In genomic region chr14:100188392-100189030, GRCh38 we compare ENCODE assay signal across 23 cellular contexts. TPM values are rescaled to one million over a fixed set of nuclear protein-coding genes. Genes with fewer than 3 reads are reported as not detected.
DNase-seq lines count a peak whose midpoint lies in the region; ATAC-seq and TF ChIP-seq lines count a peak whose summit lies in the region.
"Had no signal": no experiment of that assay in that cellular context is flagged by ENCODE, and none has a peak within 500 bp of the region (broad histone marks: within the 10 kb centered on the region; RNA-seq: fewer than 3 reads in every experiment).

No MANE protein-coding gene starts in this region.

- TF ChIP-seq POLR2A in Peyer's patch (IDR thresholded peaks at IDR 0.05): peak in 1 of 2 donors; percentile 11

- H3K4me3 Mint-ChIP-seq in CD8-positive, alpha-beta memory T cell: peak overlapping the region in 1 of 7 donors; percentile 1
- H3K4me3 Mint-ChIP-seq: CD14-positive monocyte; CD4-positive, alpha-beta T cell; GM23338 had no signal

- intact Hi-C loops in left colon (cut with DNase I, micrococcal nuclease): no loop called here

- H3K27ac Mint-ChIP-seq in CD8-positive, alpha-beta memory T cell: no peak overlapping the region
- H3K27ac Mint-ChIP-seq: CD4-positive, alpha-beta T cell; GM23338 had no signal

- H3K4me1 ChIP-seq in Peyer's patch (peaks cover 5 to 29% (median 10%) of the 10 kb centered on the region in 4 donors), osteoblast (ENCODE audit: insufficient read depth, low read length) (peaks cover 12% of the 10 kb centered on the region)
- H3K4me1 ChIP-seq in CD8-positive, alpha-beta memory T cell (ENCODE audit: insufficient read depth, low read length): peaks cover 11% of the 10 kb centered on the region

- DNase-seq in GM10266 (ENCODE audit: extremely low spot score): peak; percentile 7
- DNase-seq in Peyer's patch: peak in 2 of 3 donors; percentile 60 to 66
- DNase-seq in left colon: no peak
- DNase-seq in osteoblast (ENCODE audit: insufficient read length, low spot score, missing footprints): peak; percentile 17
- DNase-seq in CD8-positive, alpha-beta memory T cell: no peak
- DNase-seq in GF-D8 (lab: John Stamatoyannopoulos, UW): no peak
- DNase-seq in activated T-cell treated with anti-CD3 and anti-CD28 coated beads, Interleukin-2, amount 50 U/mL, for 1 hour: no peak
- DNase-seq: 8988T; ACHN; AML-193; BE2C; Calu3; CD4-positive, alpha-beta T cell; COR-L47; DMS53; DMS79 treated with DMSO at 0.1 percent for 48 hours had no signal

- H3K27me3 ChIP-seq in Peyer's patch (no peaks in the 10 kb centered on the region), osteoblast (ENCODE audit: insufficient read depth, low read length) (no peaks in the 10 kb centered on the region)
- no peaks in the 10 kb centered on the region for H3K27me3 ChIP-seq in CD8-positive, alpha-beta memory T cell (ENCODE audit: insufficient read depth, low read length, poor library complexity, severe bottlenecking)
- H3K27me3 ChIP-seq: BE2C; BLaER1 treated with 17β-estradiol and CSF1 and Interleukin-3, amounts not matched to agents 10 nM and 100 nM had no signal

- TF ChIP-seq CTCF in GM10266 (IDR thresholded peaks at IDR 0.05; ENCODE audit: control insufficient read depth, insufficient read depth, low read depth, missing control alignments) (no peak), Peyer's patch (IDR thresholded peaks at IDR 0.05) (no peak), osteoblast (IDR thresholded peaks at IDR 0.05; ENCODE audit: extremely low read depth, low read depth, low read length) (no peak)

- no peaks in the 10 kb centered on the region for H3K9me3 ChIP-seq in Peyer's patch
- H3K9me3 ChIP-seq in osteoblast (ENCODE audit: low read depth, low read length): no peaks in the 10 kb centered on the region
- no peaks in the 10 kb centered on the region for H3K9me3 ChIP-seq in CD8-positive, alpha-beta memory T cell (ENCODE audit: low read length)
- H3K9me3 ChIP-seq: A549, BE2C, HAP-1 had no signal

- H3K27ac ChIP-seq in Peyer's patch (peak overlapping the region in 3 of 4 donors; percentile 49 to 86 (median 82)), osteoblast (ENCODE audit: low read depth, low read length) (no peak overlapping the region)
- H3K27ac ChIP-seq in CD8-positive, alpha-beta memory T cell (ENCODE audit: low read depth, low read length): no peak overlapping the region
- H3K27ac ChIP-seq: BLaER1 treated with 17β-estradiol and CSF1 and Interleukin-3, amounts not matched to agents 10 nM and 100 nM had no signal

- no peaks in the 10 kb centered on the region for H3K36me3 Mint-ChIP-seq in CD8-positive, alpha-beta memory T cell
- H3K36me3 Mint-ChIP-seq: CD14-positive monocyte had no signal

- no peaks in the 10 kb centered on the region for H4K20me1 ChIP-seq in osteoblast (ENCODE audit: insufficient read depth, low read length)
- H4K20me1 ChIP-seq: BLaER1 treated with 17β-estradiol and CSF1 and Interleukin-3, amounts not matched to agents 10 nM and 100 nM had no signal

- H3K4me3 ChIP-seq in Peyer's patch (no peak overlapping the region), osteoblast (ENCODE audit: insufficient read depth, low read length) (no peak overlapping the region)
- H3K4me3 ChIP-seq in CD8-positive, alpha-beta memory T cell (ENCODE audit: low read length): no peak overlapping the region
- H3K4me3 ChIP-seq: A549; BLaER1 treated with 17β-estradiol and CSF1 and Interleukin-3, amounts not matched to agents 10 nM and 100 nM; GM12878; GM23338; HAP-1 had no signal

- CTCF ChIA-PET in CD8-positive, alpha-beta memory T cell (lab: Charles Lee): interaction anchor here (0.6 to 1.0 kb wide), 3 partner anchors 84 to 213 kb away, joined by 3 read pairs; no protein-coding TSS in a partner anchor

- ATAC-seq in left colon (peak; percentile 12), SK-N-SH treated with all-trans-retinoic acid at 6 μM for 48 hours (no peak)
- ATAC-seq: A549, GM12878, GM23338 had no signal

- no peak overlapping the region for H3K4me2 ChIP-seq in osteoblast (ENCODE audit: insufficient read depth, low read length)
- H3K4me2 ChIP-seq: A549; BLaER1 treated with 17β-estradiol and CSF1 and Interleukin-3, amounts not matched to agents 10 nM and 100 nM; GM23338 had no signal

- H3K9me3 Mint-ChIP-seq in CD8-positive, alpha-beta memory T cell: no peaks in the 10 kb centered on the region
- H3K9me3 Mint-ChIP-seq: CD4-positive, alpha-beta T cell had no signal

- H3K27me3 Mint-ChIP-seq in CD8-positive, alpha-beta memory T cell: peaks cover 0 to 2% of the 10 kb centered on the region in 2 donors
- H3K27me3 Mint-ChIP-seq: CD4-positive, alpha-beta T cell had no signal

- no peaks in the 10 kb centered on the region for H3K79me2 ChIP-seq in osteoblast (ENCODE audit: insufficient read depth, low read length)

- H3K4me1 Mint-ChIP-seq in CD8-positive, alpha-beta memory T cell: peaks cover 5 to 6% (median 5%) of the 10 kb centered on the region in 3 donors

- POLR2A ChIA-PET in CD8-positive, alpha-beta memory T cell (lab: Charles Lee): no interaction called here

- no peaks in the 10 kb centered on the region for H3K36me3 ChIP-seq in Peyer's patch
- no peaks in the 10 kb centered on the region for H3K36me3 ChIP-seq in osteoblast (ENCODE audit: insufficient read depth, low read length)
- no peaks in the 10 kb centered on the region for H3K36me3 ChIP-seq in CD8-positive, alpha-beta memory T cell (ENCODE audit: insufficient read depth, low read length)
- H3K36me3 ChIP-seq: BE2C; BLaER1 treated with 17β-estradiol and CSF1 and Interleukin-3, amounts not matched to agents 10 nM and 100 nM; HAP-1 had no signal

- no peak overlapping the region for H2AFZ ChIP-seq in osteoblast (ENCODE audit: low read length)
- H2AFZ ChIP-seq: GM23338 had no signal

TF ChIP-seq in SK-N-SH treated with all-trans-retinoic acid at 6 μM for 48 hours, 23 proteins besides CTCF, POLR2A, EP300 and RAD21 (continues in another document):
- no peak for TF ChIP-seq PPARA (CRISPR knock-in tag; IDR thresholded peaks at IDR 0.05; ENCODE audit: borderline replicate concordance)
- TF ChIP-seq BACH2 (CRISPR knock-in tag; IDR thresholded peaks at IDR 0.05; ENCODE audit: borderline replicate concordance): no peak
- TF ChIP-seq, protein P1, sequence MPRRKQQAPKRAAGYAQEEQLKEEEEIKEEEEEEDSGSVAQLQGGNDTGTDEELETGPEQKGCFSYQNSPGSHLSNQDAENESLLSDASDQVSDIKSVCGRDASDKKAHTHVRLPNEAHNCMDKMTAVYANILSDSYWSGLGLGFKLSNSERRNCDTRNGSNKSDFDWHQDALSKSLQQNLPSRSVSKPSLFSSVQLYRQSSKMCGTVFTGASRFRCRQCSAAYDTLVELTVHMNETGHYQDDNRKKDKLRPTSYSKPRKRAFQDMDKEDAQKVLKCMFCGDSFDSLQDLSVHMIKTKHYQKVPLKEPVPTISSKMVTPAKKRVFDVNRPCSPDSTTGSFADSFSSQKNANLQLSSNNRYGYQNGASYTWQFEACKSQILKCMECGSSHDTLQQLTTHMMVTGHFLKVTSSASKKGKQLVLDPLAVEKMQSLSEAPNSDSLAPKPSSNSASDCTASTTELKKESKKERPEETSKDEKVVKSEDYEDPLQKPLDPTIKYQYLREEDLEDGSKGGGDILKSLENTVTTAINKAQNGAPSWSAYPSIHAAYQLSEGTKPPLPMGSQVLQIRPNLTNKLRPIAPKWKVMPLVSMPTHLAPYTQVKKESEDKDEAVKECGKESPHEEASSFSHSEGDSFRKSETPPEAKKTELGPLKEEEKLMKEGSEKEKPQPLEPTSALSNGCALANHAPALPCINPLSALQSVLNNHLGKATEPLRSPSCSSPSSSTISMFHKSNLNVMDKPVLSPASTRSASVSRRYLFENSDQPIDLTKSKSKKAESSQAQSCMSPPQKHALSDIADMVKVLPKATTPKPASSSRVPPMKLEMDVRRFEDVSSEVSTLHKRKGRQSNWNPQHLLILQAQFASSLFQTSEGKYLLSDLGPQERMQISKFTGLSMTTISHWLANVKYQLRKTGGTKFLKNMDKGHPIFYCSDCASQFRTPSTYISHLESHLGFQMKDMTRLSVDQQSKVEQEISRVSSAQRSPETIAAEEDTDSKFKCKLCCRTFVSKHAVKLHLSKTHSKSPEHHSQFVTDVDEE (CRISPR knock-in tag; IDR thresholded peaks at IDR 0.05): no peak
- no peak for TF ChIP-seq RARB (CRISPR knock-in tag; IDR thresholded peaks at IDR 0.05)
- TF ChIP-seq SNAI2 (CRISPR knock-in tag; IDR thresholded peaks at IDR 0.05): no peak
- no peak for TF ChIP-seq CSRNP3 (CRISPR knock-in tag; IDR thresholded peaks at IDR 0.05)

RNA-seq across cellular contexts. Expression of gene DEGS2, which starts 29.1 kb away (rescaled TPM):
- 10 to 100 TPM; 13.2 to 96.5 (median 77.8) TPM for total RNA-seq in Peyer's patch
- total RNA-seq in left colon: 10 to 100 TPM; 25.0 to 36.9 TPM
- total RNA-seq in osteoblast: 0.29 and 0.36 TPM in 2 replicates
- total RNA-seq in CD8-positive, alpha-beta memory T cell: under 1 TPM; 0.35 to 0.42 TPM
- polyA plus RNA-seq in CD8-positive, alpha-beta memory T cell: 0.72 TPM

RNA-seq across cellular contexts. Expression of gene YY1, which starts 50.4 kb away (rescaled TPM):
- total RNA-seq in Peyer's patch: 10 to 100 TPM; 42.0 to 63.5 (median 50.9) TPM
- 10 to 100 TPM; 57.4 to 70.1 TPM for total RNA-seq in left colon
- 45.2 and 47.1 TPM in 2 replicates for total RNA-seq in osteoblast
- total RNA-seq in CD8-positive, alpha-beta memory T cell: 100 to 1,000 TPM; 109 to 116 TPM
- 24.2 TPM for polyA plus RNA-seq in CD8-positive, alpha-beta memory T cell

Comparison
In these comparisons a context has a peak if more than half of its experiments do, and no peak if none do; other contexts are left out.
1. DNase-seq: peak in GM10266 (single experiment), Peyer's patch (2 of 3) and osteoblast (single experiment); none in left colon (0 of 2), CD8-positive, alpha-beta memory T cell (0 of 5), GF-D8 (single experiment) and activated T-cell treated with anti-CD3 and anti-CD28 coated beads, Interleukin-2, amount 50 U/mL, for 1 hour (single experiment).
2. H3K27ac ChIP-seq: peak in Peyer's patch (3 of 4); none in osteoblast (single experiment) and CD8-positive, alpha-beta memory T cell (single experiment).
3. RNA of gene DEGS2, which starts 29.1 kb away (total RNA-seq): 13.2 to 96.5 TPM in Peyer's patch and 25.0 to 36.9 TPM in left colon; 0.35 to 0.42 TPM in CD8-positive, alpha-beta memory T cell and 0.29 to 0.36 TPM in osteoblast; every median in the first group is over 10 times any median in the second.